Comparison of ENCODE assay signal across 8 cellular contexts in the genomic region with DNA sequence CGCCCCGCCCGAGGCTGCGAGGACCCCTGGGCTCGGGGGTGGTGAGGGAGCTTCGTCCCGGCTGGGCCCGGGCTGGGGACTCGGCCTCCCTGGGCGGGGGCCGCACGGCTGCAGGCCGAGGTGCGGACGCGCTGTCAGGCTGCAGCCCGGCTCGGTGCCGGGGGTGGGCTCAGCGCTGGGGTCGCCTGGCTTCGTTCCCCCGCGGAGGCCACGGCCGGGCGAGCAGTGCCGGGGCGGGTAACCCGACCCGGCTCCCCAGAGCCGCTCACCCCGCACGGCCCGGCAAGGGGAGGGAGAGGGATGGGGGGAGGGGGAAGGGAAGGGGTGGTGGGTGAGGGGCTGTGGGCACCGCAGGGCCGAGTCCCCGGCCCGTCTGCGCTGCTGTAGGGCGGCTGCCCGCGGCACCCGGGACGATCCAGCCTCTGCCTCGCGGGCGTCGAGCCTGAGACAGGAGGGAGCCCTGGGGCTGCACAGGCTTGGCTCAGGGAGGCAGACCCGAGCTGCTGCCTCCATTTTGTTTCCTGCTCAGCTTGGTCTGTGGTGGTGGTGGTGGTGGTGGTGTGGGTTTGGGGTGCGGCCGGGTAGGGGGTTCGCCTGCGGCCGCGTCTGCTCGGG. TPM values are rescaled to one million over a fixed set of nuclear protein-coding genes. Genes with fewer than 3 reads are reported as not detected.
DNase-seq lines count a peak whose midpoint lies in the region; ATAC-seq and TF ChIP-seq lines count a peak whose summit lies in the region.

No MANE protein-coding gene starts in this region.

- TF ChIP-seq EP300 in ovary (IDR thresholded peaks at IDR 0.05), result no peak

- H3K27me3 ChIP-seq in DOHH2 (ENCODE audit: control insufficient read depth, low read length) (no peaks in the 10 kb centered on the region), ovary (no peaks in the 10 kb centered on the region)

- TF ChIP-seq CTCF in DOHH2 (IDR thresholded peaks at IDR 0.05; ENCODE audit: low read depth, low read length, poor library complexity, severe bottlenecking), result no peak
- no peak for TF ChIP-seq CTCF in ovary (IDR thresholded peaks at IDR 0.05)

- intact Hi-C loops in activated T-helper 2 cell treated with anti-CD3 and anti-CD28 coated beads, Interferon-gamma antibody, Interleukin-2, Interleukin-4, amounts not matched to agents 10 μg/mL and 5 μg/mL and 100 μg/mL, durations not matched to agents 14 hours and 24 hours and 36 hours (cut with micrococcal nuclease), result loop anchor here (1.0 to 5.0 kb wide), 4 partner anchors 15 to 170 kb away; partner anchors contain the start of genes PRELID1, RAB24 and UIMC1
- intact Hi-C loops in ovary (cut with DNase I), result loop anchor here in 1 of 4 donors (5.0 kb wide), 1 partner anchor 1470 kb away; no protein-coding TSS in a partner anchor

- peaks cover 14% of the 10 kb centered on the region for H3F3A ChIP-seq in DOHH2 (ENCODE audit: control insufficient read depth, insufficient read depth)

- ATAC-seq in HG02678 (IDR thresholded peaks at IDR 0.05; ENCODE audit: unreplicated experiment) (peak; percentile 17), HG03108 (IDR thresholded peaks at IDR 0.05; ENCODE audit: unreplicated experiment) (no peak), GM18519 (IDR thresholded peaks at IDR 0.05; ENCODE audit: low FRiP score, unreplicated experiment) (no peak)

- TF ChIP-seq POLR2A in ovary (IDR thresholded peaks at IDR 0.05), result no peak

- peaks cover 38% of the 10 kb centered on the region for H3K4me1 Mint-ChIP-seq in activated T-helper 2 cell treated with anti-CD3 and anti-CD28 coated beads, Interferon-gamma antibody, Interleukin-2, Interleukin-4, amounts not matched to agents 10 μg/mL and 5 μg/mL and 100 μg/mL, durations not matched to agents 14 hours and 24 hours and 36 hours (ENCODE audit: low read depth)

- peak; percentile 45 for DNase-seq in activated T-helper 2 cell treated with anti-CD3 and anti-CD28 coated beads, Interferon-gamma antibody, Interleukin-2, Interleukin-4, amounts not matched to agents 10 μg/mL and 5 μg/mL and 100 μg/mL, durations not matched to agents 14 hours and 24 hours and 36 hours (ENCODE audit: low spot score)
- DNase-seq in globus pallidus (ENCODE audit: low spot score) (peak; percentile 64), ovary (peak in 1 of 5 donors; percentile 58), NCI-H1930 (lab: John Stamatoyannopoulos, UW) (no peak)

- no peaks in the 10 kb centered on the region for H4K20me1 ChIP-seq in DOHH2 (ENCODE audit: control insufficient read depth, insufficient read depth, low read depth, low read length)

- H3K9me2 ChIP-seq in DOHH2 (replicated peaks; ENCODE audit: control insufficient read depth, low read length), result no peaks in the 10 kb centered on the region

- H3K27ac ChIP-seq in DOHH2 (ENCODE audit: low read depth, low read length) (peak overlapping the region; percentile 23; the same call in 1 of the 2 replicates), ovary (peak overlapping the region; percentile 99)

- H3K9me3 Mint-ChIP-seq in activated T-helper 2 cell treated with anti-CD3 and anti-CD28 coated beads, Interferon-gamma antibody, Interleukin-2, Interleukin-4, amounts not matched to agents 10 μg/mL and 5 μg/mL and 100 μg/mL, durations not matched to agents 14 hours and 24 hours and 36 hours, result no peaks in the 10 kb centered on the region

- WGBS in ovary, 3 donors, result 1 to 4% (median 1%) methylated on average over 22 to 57 of the region's 57 CpGs

- H3K4me1 ChIP-seq in DOHH2 (ENCODE audit: control insufficient read depth, low read length) (peaks cover 54% of the 10 kb centered on the region), ovary (ENCODE audit: insufficient read depth) (peaks cover 15% of the 10 kb centered on the region)

- peaks cover 36% of the 10 kb centered on the region for H3K79me2 ChIP-seq in DOHH2 (ENCODE audit: control insufficient read depth, low read length)

- H3K4me3 Mint-ChIP-seq in activated T-helper 2 cell treated with anti-CD3 and anti-CD28 coated beads, Interferon-gamma antibody, Interleukin-2, Interleukin-4, amounts not matched to agents 10 μg/mL and 5 μg/mL and 100 μg/mL, durations not matched to agents 14 hours and 24 hours and 36 hours (ENCODE audit: low read depth), result peak overlapping the region; percentile 50

- H3K36me3 Mint-ChIP-seq in activated T-helper 2 cell treated with anti-CD3 and anti-CD28 coated beads, Interferon-gamma antibody, Interleukin-2, Interleukin-4, amounts not matched to agents 10 μg/mL and 5 μg/mL and 100 μg/mL, durations not matched to agents 14 hours and 24 hours and 36 hours (ENCODE audit: low read depth), result peaks cover 30% of the 10 kb centered on the region

- H3K4me2 ChIP-seq in DOHH2 (ENCODE audit: low read length), result peak overlapping the region; percentile 73

- H3K9me3 ChIP-seq in DOHH2 (ENCODE audit: control insufficient read depth, insufficient read depth, low read length), result no peaks in the 10 kb centered on the region
- H3K9me3 ChIP-seq in ovary, result no peaks in the 10 kb centered on the region

- H3K4me3 ChIP-seq in DOHH2 (ENCODE audit: low read length) (peak overlapping the region; percentile 59), ovary (peak overlapping the region; percentile 78)

- H3K27ac Mint-ChIP-seq in activated T-helper 2 cell treated with anti-CD3 and anti-CD28 coated beads, Interferon-gamma antibody, Interleukin-2, Interleukin-4, amounts not matched to agents 10 μg/mL and 5 μg/mL and 100 μg/mL, durations not matched to agents 14 hours and 24 hours and 36 hours, result peak overlapping the region; percentile 54

- H3K36me3 ChIP-seq in DOHH2 (ENCODE audit: control insufficient read depth, low read length), result peaks cover 37% of the 10 kb centered on the region
- no peaks in the 10 kb centered on the region for H3K36me3 ChIP-seq in ovary

- H3K27me3 Mint-ChIP-seq in activated T-helper 2 cell treated with anti-CD3 and anti-CD28 coated beads, Interferon-gamma antibody, Interleukin-2, Interleukin-4, amounts not matched to agents 10 μg/mL and 5 μg/mL and 100 μg/mL, durations not matched to agents 14 hours and 24 hours and 36 hours (ENCODE audit: low read depth), result no peaks in the 10 kb centered on the region

RNA-seq across cellular contexts. Expression of gene NSD1, which starts 1.0 kb away (rescaled TPM):
- 100.0 and 103 TPM in 2 replicates for total RNA-seq in activated T-helper 2 cell treated with anti-CD3 and anti-CD28 coated beads, Interferon-gamma antibody, Interleukin-2, Interleukin-4, amounts not matched to agents 10 μg/mL and 5 μg/mL and 100 μg/mL, durations not matched to agents 14 hours and 24 hours and 36 hours
- 100 to 1,000 TPM in 1 of 7 donors, 10 to 100 TPM in 6; 25.6 to 110 (median 83.2) TPM for total RNA-seq in ovary
- polyA plus RNA-seq in ovary, result 10 to 100 TPM; 11.5 to 28.0 TPM

RNA-seq across cellular contexts. Expression of gene FGFR4, which starts 45.9 kb away (rescaled TPM):
- total RNA-seq in activated T-helper 2 cell treated with anti-CD3 and anti-CD28 coated beads, Interferon-gamma antibody, Interleukin-2, Interleukin-4, amounts not matched to agents 10 μg/mL and 5 μg/mL and 100 μg/mL, durations not matched to agents 14 hours and 24 hours and 36 hours, result 1.1 and 1.2 TPM in 2 replicates
- 10 to 100 TPM; 15.5 to 90.3 (median 39.9) TPM for total RNA-seq in ovary
- 10 to 100 TPM in 1 of 2 donors, 1 to 10 TPM in 1; 2.7 to 13.1 TPM for polyA plus RNA-seq in ovary

Comparison
In these comparisons a context has a peak if more than half of its experiments do, and no peak if none do; other contexts are left out.
1. DNase-seq: peak in activated T-helper 2 cell treated with anti-CD3 and anti-CD28 coated beads, Interferon-gamma antibody, Interleukin-2, Interleukin-4, amounts not matched to agents 10 μg/mL and 5 μg/mL and 100 μg/mL, durations not matched to agents 14 hours and 24 hours and 36 hours (single experiment) and globus pallidus (single experiment); none in NCI-H1930 (0 of 2).